ENCODE assay signal across 8 cellular contexts in genomic region chr1:154418062-154418897, GRCh38. TPM values are rescaled to one million over a fixed set of nuclear protein-coding genes. Genes with fewer than 3 reads are reported as not detected.
DNase-seq lines count a peak whose midpoint lies in the region; ATAC-seq, FAIRE-seq and TF ChIP-seq lines count a peak whose summit lies in the region.

No MANE protein-coding gene starts in this region.

- no peak overlapping the region for H3K4me3 Mint-ChIP-seq in mesothelial cell of epicardium

- H3K9me3 ChIP-seq in A549 = no peaks in the 10 kb centered on the region

- H3K4me1 Mint-ChIP-seq in mesothelial cell of epicardium = peaks cover 32% of the 10 kb centered on the region

- H3K4me2 ChIP-seq in A549 = peak overlapping the region; percentile 95

- CTCF ChIA-PET in A549 (lab: Yijun Ruan, JAX) = interaction anchor here (0.8 to 5.3 kb wide), 8 partner anchors 10 to 129 kb away, joined by 3 to 38 read pairs (median 3); partner anchors contain the start of gene IL6R

- DNase-seq in A549 (ENCODE audit: low read depth in 1 of 2, low spot score in 1 of 2) (peak; percentile 82 to 95), NCI-H146 (lab: John Stamatoyannopoulos, UW) (peak; percentile 76), astrocyte of the hippocampus (ENCODE audit: low read depth, low spot score) (peak; percentile 79), mesothelial cell of epicardium (ENCODE audit: low spot score in 2 of 2, unreplicated experiment in 2 of 2) (no peak), dedifferentiated amniotic fluid mesenchymal stem cell (ENCODE audit: extremely low spot score) (no peak)

- ATAC-seq in A549 = peak; percentile 85 to 86
- no peak for ATAC-seq in GM21825 (IDR thresholded peaks at IDR 0.05; ENCODE audit: unreplicated experiment)
- ATAC-seq in HG03025 (IDR thresholded peaks at IDR 0.05; ENCODE audit: low FRiP score, unreplicated experiment) = no peak
- ATAC-seq in HG03442 (IDR thresholded peaks at IDR 0.05; ENCODE audit: unreplicated experiment) = no peak

- peaks cover 8% of the 10 kb centered on the region for H3K27me3 Mint-ChIP-seq in mesothelial cell of epicardium (ENCODE audit: low read depth)

- no peak for TF ChIP-seq CTCF in A549 (IDR thresholded peaks at IDR 0.05)
- TF ChIP-seq CTCF in mesothelial cell of epicardium (IDR thresholded peaks at IDR 0.05; ENCODE audit: unreplicated experiment) = no peak

- peaks cover 64% of the 10 kb centered on the region for H3K4me1 ChIP-seq in A549

- H3K9me3 Mint-ChIP-seq in mesothelial cell of epicardium = no peaks in the 10 kb centered on the region

- peak overlapping the region; percentile 19; the same call in 1 of the 3 replicates for H3K4me3 ChIP-seq in A549

- H3K27ac Mint-ChIP-seq in mesothelial cell of epicardium = peak overlapping the region; percentile 54

- no peak for TF ChIP-seq POLR2A in A549 (IDR thresholded peaks at IDR 0.05; ENCODE audit: low read length)

- 8% methylated on average over 17 of the region's 17 CpGs for WGBS in A549 (ENCODE audit: missing lambda C conversion rate)

- peak overlapping the region; percentile 94 to 96 for H3K27ac ChIP-seq in A549

- POLR2A ChIA-PET in A549 (lab: Yijun Ruan, JAX) = interaction anchor here (0.6 to 1.8 kb wide), 3 partner anchors 9 to 27 kb away, joined by 3 to 10 read pairs (median 4); partner anchors contain the start of gene IL6R

- peak; percentile 87 to 89; a peak in 3 of 5 replicates for TF ChIP-seq EP300 in A549 (IDR thresholded peaks at IDR 0.05)

- peak; percentile 76 for FAIRE-seq in A549 (lab: Jason Lieb, UNC)

- peak; percentile 3 to 20; a peak in 3 of 5 replicates for TF ChIP-seq RAD21 in A549 (conservative IDR thresholded peaks at IDR 0.05 in 1 of 2, IDR thresholded peaks at IDR 0.05 in 1 of 2)

- H3K36me3 Mint-ChIP-seq in mesothelial cell of epicardium = no peaks in the 10 kb centered on the region

TF ChIP-seq in A549, 52 proteins besides CTCF, POLR2A, EP300 and RAD21:
- TF ChIP-seq E2F6 (IDR thresholded peaks at IDR 0.05; ENCODE audit: borderline replicate concordance, low read depth) (peak; percentile 59; the same call in 1 of the 2 replicates), NR3C1 (IDR thresholded peaks at IDR 0.05) (peak; percentile 25; the same call in 1 of the 3 replicates), TFCP2L1 (CRISPR knock-in tag; IDR thresholded peaks at IDR 0.05) (no peak), JUN (IDR thresholded peaks at IDR 0.05) (peak; percentile 95 to 96), MAFK (IDR thresholded peaks at IDR 0.05; ENCODE audit: partially characterized antibody) (peak; percentile 87), BCL3 (IDR thresholded peaks at IDR 0.05) (peak; percentile 91; the same call in 2 of the 3 replicates), RNF2 (IDR thresholded peaks at IDR 0.05; ENCODE audit: borderline replicate concordance, low read depth) (no peak), CEBPB (IDR thresholded peaks at IDR 0.05) (peak; percentile 8 to 70; a peak in 2 of 4 replicates), PBX3 (IDR thresholded peaks at IDR 0.05) (peak; percentile 72), USF2 (IDR thresholded peaks at IDR 0.05) (peak; percentile 80), KDM1A (IDR thresholded peaks at IDR 0.05; ENCODE audit: low read depth) (no peak), MYC (IDR thresholded peaks at IDR 0.05; ENCODE audit: borderline replicate concordance, low read length) (peak; percentile 66; the same call in 1 of the 2 replicates), CBX8 (IDR thresholded peaks at IDR 0.05) (no peak), GATA3 (IDR thresholded peaks at IDR 0.05; ENCODE audit: borderline replicate concordance) (peak; percentile 95), ATOH8 (CRISPR knock-in tag; IDR thresholded peaks at IDR 0.05; ENCODE audit: low read depth) (peak; percentile 60; the same call in 1 of the 2 replicates), FOSL2 (IDR thresholded peaks at IDR 0.05) (peak; percentile 98), FOSL2 (CRISPR knock-in tag; IDR thresholded peaks at IDR 0.05) (peak; percentile 95), SMC3 (IDR thresholded peaks at IDR 0.05) (peak; percentile 36), JUNB (IDR thresholded peaks at IDR 0.05) (peak; percentile 99), BHLHE40 (IDR thresholded peaks at IDR 0.05; ENCODE audit: low read depth, low read length) (peak; percentile 72), MAX (IDR thresholded peaks at IDR 0.05) (peak; percentile 95), CHD2 (IDR thresholded peaks at IDR 0.05; ENCODE audit: low read length, partially characterized antibody) (no peak), FOXS1 (CRISPR knock-in tag; IDR thresholded peaks at IDR 0.05) (peak; percentile 56; the same call in 1 of the 2 replicates)
TF ChIP-seq in A549: peak in this region for 17.

RNA-seq across cellular contexts. Expression of gene IL6R, which starts 13.1 kb away (rescaled TPM):
- polyA plus RNA-seq in A549 (2011; rRNA removed) (2.7 and 3.0 TPM in 2 replicates), A549 (2017; fragmentation: RNase III; extraction: RNeasy Plus Mini Kit Qiagen cat#74134 plus additional on column Dnase treatment) (1.8 to 2.2 TPM (median 1.8 TPM) in 3 replicates)
- 3.0 and 3.3 TPM in 2 replicates for polyA plus RNA-seq in A549 (2012; cell fraction: cytosol; rRNA removed)
- polyA plus RNA-seq in A549 (2012; cell fraction: nucleus; rRNA removed) = 2.4 and 4.3 TPM in 2 replicates
- 6.1 and 7.1 TPM in 2 replicates for polyA minus RNA-seq in A549 (2011; rRNA and poly(A)+ RNA removed)
- total RNA-seq in mesothelial cell of epicardium = 0.78 to 1.2 TPM (median 0.97 TPM) in 3 replicates

Comparison
In these comparisons a context has a peak if more than half of its experiments do, and no peak if none do; other contexts are left out.
1. ATAC-seq: peak in A549 (2 of 2); none in GM21825 (single experiment), HG03025 (single experiment) and HG03442 (single experiment).
2. DNase-seq: peak in A549 (2 of 2), NCI-H146 (single experiment) and astrocyte of the hippocampus (single experiment); none in mesothelial cell of epicardium (0 of 2) and dedifferentiated amniotic fluid mesenchymal stem cell (single experiment).